In the genomic region with DNA sequence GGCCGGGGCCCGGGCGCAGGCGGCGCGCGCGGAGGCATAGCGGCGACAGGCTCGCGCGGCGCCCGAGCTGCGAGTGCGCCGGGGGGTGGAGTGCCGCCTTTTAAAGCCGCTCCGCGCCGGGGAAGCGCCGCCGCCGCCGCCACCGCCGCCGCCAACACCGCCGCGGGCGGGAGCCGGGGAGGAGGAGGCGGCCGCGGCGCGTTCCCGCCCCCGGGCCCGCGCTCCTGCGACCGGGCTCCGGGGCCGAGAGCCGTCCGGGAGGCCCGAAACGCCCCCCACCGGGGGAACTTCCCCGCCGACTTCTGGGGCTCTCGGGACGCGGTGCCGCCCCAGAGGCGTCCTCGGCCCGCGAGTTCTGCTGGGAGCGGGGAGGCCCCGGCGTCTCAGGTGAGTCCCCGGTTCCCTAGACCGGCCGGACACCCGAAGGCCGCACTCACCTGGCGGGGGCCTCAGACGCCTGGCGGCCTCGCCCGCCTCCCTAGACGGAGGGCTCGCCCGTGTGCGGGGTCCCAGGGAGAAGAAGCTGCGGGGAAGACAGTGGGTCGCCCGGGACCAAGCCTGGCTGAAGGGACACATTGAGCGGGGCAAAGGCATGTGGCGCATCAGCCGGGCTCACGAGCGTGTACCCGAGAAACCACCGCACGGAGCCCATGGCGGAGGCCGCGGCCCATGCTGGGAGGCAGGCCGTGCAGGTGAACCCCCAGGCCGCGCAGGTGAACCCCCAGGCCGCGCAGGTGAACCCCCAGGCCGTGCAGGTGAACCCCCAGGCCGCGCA, we compare ENCODE assay signal across 8 cellular contexts. TPM values are rescaled to one million over a fixed set of nuclear protein-coding genes. Genes with fewer than 3 reads are reported as not detected.
DNase-seq lines count a peak whose midpoint lies in the region; ATAC-seq, FAIRE-seq and TF ChIP-seq lines count a peak whose summit lies in the region.

A gene (minus strand): TSS at position 75 of the 775 bp plus-strand sequence. CDS start 37 bp downstream, at position 38.

- TF ChIP-seq CTCF in astrocyte (IDR thresholded peaks at IDR 0.05; ENCODE audit: insufficient read depth, low read depth, low read length): no peak

- H4K20me1 ChIP-seq in astrocyte (ENCODE audit: insufficient read depth, low read length): no peaks in the 10 kb centered on the region

- H3K9ac ChIP-seq in astrocyte (ENCODE audit: low read length): no peak within 1 kb of the TSS

- peak; percentile 44 to 53 for ATAC-seq in activated T-cell treated with anti-CD3 and anti-CD28 coated beads, Interleukin-2, amount 50 U/mL, for 4 hours
- ATAC-seq in GM21737 (IDR thresholded peaks at IDR 0.05; ENCODE audit: unreplicated experiment): no peak

- peaks cover 44% of the 10 kb centered on the region for H3K27me3 Mint-ChIP-seq in activated T-cell treated with anti-CD3 and anti-CD28 coated beads, Interleukin-2, amount 50 U/mL, for 4 hours (ENCODE audit: low read depth)
- H3K27me3 Mint-ChIP-seq in astrocyte (ENCODE audit: low read depth, unreplicated experiment): peaks cover 53% of the 10 kb centered on the region

- no peaks in the 10 kb centered on the region for H3K9me3 Mint-ChIP-seq in activated T-cell treated with anti-CD3 and anti-CD28 coated beads, Interleukin-2, amount 50 U/mL, for 4 hours
- H3K9me3 Mint-ChIP-seq in astrocyte (ENCODE audit: unreplicated experiment): peaks cover 3% of the 10 kb centered on the region

- no peak for FAIRE-seq in astrocyte (lab: Jason Lieb, UNC)

- no peaks in the 10 kb centered on the region for H3K9me3 ChIP-seq in astrocyte (ENCODE audit: insufficient read depth, low read depth, low read length)

- H3K4me3 ChIP-seq in astrocyte (ENCODE audit: insufficient read depth, low read depth, low read length): no peak within 1 kb of the TSS

- peaks cover 29% of the 10 kb centered on the region for H3K27me3 ChIP-seq in astrocyte (ENCODE audit: insufficient read depth, low read length)

- H2AFZ ChIP-seq in astrocyte (ENCODE audit: low read depth, low read length): no peak within 1 kb of the TSS

- H3K4me1 ChIP-seq in astrocyte (ENCODE audit: insufficient read depth, low read length): no peaks in the 10 kb centered on the region

- no peak for DNase-seq in activated T-cell treated with anti-CD3 and anti-CD28 coated beads, Interleukin-2, amount 50 U/mL, for 4 hours
- DNase-seq in activated T-cell treated with anti-CD3 and anti-CD28 coated beads for 4 hours (no peak), astrocyte (ENCODE audit: low read depth) (no peak), kidney tubule cell (ENCODE audit: low spot score) (peak; percentile 22), substantia nigra (lab: John Stamatoyannopoulos, UW) (peak in 16 of 49 donors; percentile 21 to 71 (median 42)), T1000 (lab: John Stamatoyannopoulos, UW) (no peak), COLO829 (ENCODE audit: low spot score) (no peak)

- H3K4me1 Mint-ChIP-seq in activated T-cell treated with anti-CD3 and anti-CD28 coated beads, Interleukin-2, amount 50 U/mL, for 4 hours (ENCODE audit: low read depth): peaks cover 5% of the 10 kb centered on the region
- H3K4me1 Mint-ChIP-seq in astrocyte (ENCODE audit: low read depth, unreplicated experiment): no peaks in the 10 kb centered on the region

- H3K79me2 ChIP-seq in astrocyte (ENCODE audit: insufficient read depth, low read length): no peaks in the 10 kb centered on the region

- no peak within 1 kb of the TSS for H3K27ac Mint-ChIP-seq in astrocyte (ENCODE audit: unreplicated experiment)

- no peak within 1 kb of the TSS for H3K4me3 Mint-ChIP-seq in activated T-cell treated with anti-CD3 and anti-CD28 coated beads, Interleukin-2, amount 50 U/mL, for 4 hours
- H3K4me3 Mint-ChIP-seq in astrocyte (ENCODE audit: unreplicated experiment): peak within 1 kb of the TSS; percentile 83

- H3K36me3 ChIP-seq in astrocyte (ENCODE audit: insufficient read depth, low read length): no peaks in the 10 kb centered on the region

- H3K36me3 Mint-ChIP-seq in activated T-cell treated with anti-CD3 and anti-CD28 coated beads, Interleukin-2, amount 50 U/mL, for 4 hours (ENCODE audit: insufficient read depth): no peaks in the 10 kb centered on the region
- H3K36me3 Mint-ChIP-seq in astrocyte (ENCODE audit: low read depth, unreplicated experiment): no peaks in the 10 kb centered on the region

- peak within 1 kb of the TSS; percentile 59 for H3K4me2 ChIP-seq in astrocyte (ENCODE audit: low read length)

- no peak within 1 kb of the TSS for H3K27ac ChIP-seq in astrocyte (ENCODE audit: low read depth, low read length)
- peak within 1 kb of the TSS; percentile 80 for H3K27ac ChIP-seq in substantia nigra (ENCODE audit: low read depth, low read length, poor library complexity, severe bottlenecking)

RNA-seq across cellular contexts. Expression of the gene that starts here (rescaled TPM):
- total RNA-seq in activated T-cell treated with anti-CD3 and anti-CD28 coated beads, Interleukin-2, amount 50 U/mL, for 4 hours: under 1 TPM; 0.53 to 0.83 (median 0.65) TPM
- 0.36 and 1.3 TPM in 2 replicates for total RNA-seq in astrocyte

Comparison
In these comparisons a context has a peak if more than half of its experiments do, and no peak if none do; other contexts are left out.
1. Peak in ATAC-seq in activated T-cell treated with anti-CD3 and anti-CD28 coated beads, Interleukin-2, amount 50 U/mL, for 4 hours; RNA of the gene not detected or under 1 TPM.